8 cellular contexts compared by ENCODE assay signal in the genomic region with DNA sequence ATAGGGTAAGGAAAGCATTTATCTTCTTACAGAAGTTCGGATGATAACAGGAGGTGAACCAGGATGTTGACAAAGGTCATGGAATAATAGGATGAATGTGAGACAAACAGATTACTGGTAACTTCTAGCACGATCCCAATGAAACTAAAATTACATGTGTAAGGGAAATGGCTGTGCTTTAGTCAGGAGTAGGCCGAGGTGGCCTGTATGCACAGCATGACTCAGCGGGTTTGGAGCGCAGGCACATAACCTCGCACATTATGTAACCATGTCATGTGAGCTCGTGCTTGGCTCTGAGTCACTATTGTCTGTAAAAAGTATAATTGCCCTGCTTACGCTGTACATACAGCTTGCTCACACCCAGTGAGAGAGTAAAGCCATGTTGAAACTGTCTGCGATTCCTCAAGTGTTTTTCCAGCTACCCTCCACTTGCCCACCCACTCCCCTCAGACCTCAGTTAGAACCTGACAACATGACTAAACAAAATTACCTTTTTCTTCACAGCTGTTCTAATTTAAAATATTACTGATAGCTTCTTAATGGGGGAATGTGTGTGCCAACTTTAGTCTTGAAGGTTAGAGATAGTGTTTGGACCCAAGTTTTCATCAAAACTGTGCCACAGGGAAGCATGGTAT. TPM values are rescaled to one million over a fixed set of nuclear protein-coding genes. Genes with fewer than 3 reads are reported as not detected.
DNase-seq lines count a peak whose midpoint lies in the region; ATAC-seq and TF ChIP-seq lines count a peak whose summit lies in the region.

No MANE protein-coding gene starts in this region.

- peaks cover 17% of the 10 kb centered on the region for H3K4me1 Mint-ChIP-seq in activated T-cell treated with anti-CD3 and anti-CD28 coated beads, Interleukin-2, amount 50 U/mL, for 4 hours (ENCODE audit: low read depth)

- in situ Hi-C loops in G401 (cut with HindIII; ENCODE audit: low sequenced_read_pairs): no loop called here

- TF ChIP-seq CTCF in BJ (IDR thresholded peaks at IDR 0.05; ENCODE audit: insufficient read depth, low read depth, low read length): no peak

- no peak overlapping the region for H3K4me3 Mint-ChIP-seq in activated T-cell treated with anti-CD3 and anti-CD28 coated beads, Interleukin-2, amount 50 U/mL, for 4 hours

- H3K27me3 Mint-ChIP-seq in activated T-cell treated with anti-CD3 and anti-CD28 coated beads, Interleukin-2, amount 50 U/mL, for 4 hours (ENCODE audit: low read depth): no peaks in the 10 kb centered on the region

- POLR2A ChIA-PET in BJ (lab: Charles Lee): no interaction called here

- ATAC-seq in activated T-cell treated with anti-CD3 and anti-CD28 coated beads, Interleukin-2, amount 50 U/mL, for 4 hours: no peak
- no peak for ATAC-seq in HG02763 (IDR thresholded peaks at IDR 0.05; ENCODE audit: unreplicated experiment)

- no peaks in the 10 kb centered on the region for H3K27me3 ChIP-seq in BJ (ENCODE audit: control insufficient read depth, insufficient read depth, low read length)

- peaks cover 7% of the 10 kb centered on the region for H3K9me3 Mint-ChIP-seq in activated T-cell treated with anti-CD3 and anti-CD28 coated beads, Interleukin-2, amount 50 U/mL, for 4 hours

- peak; percentile 84 for DNase-seq in BJ (ENCODE audit: low read depth)
- DNase-seq in HT1080 (ENCODE audit: low read depth): peak; percentile 95
- DNase-seq in astrocyte of the hippocampus (ENCODE audit: low read depth, low spot score): peak; percentile 43
- peak; percentile 27 to 87 for DNase-seq in lung microvascular endothelial cell (ENCODE audit: low read depth in 2 of 2)
- no peak for DNase-seq in G401 (ENCODE audit: low spot score)
- DNase-seq in HT-29 (ENCODE audit: low spot score): no peak
- no peak for DNase-seq in activated T-cell treated with anti-CD3 and anti-CD28 coated beads, Interleukin-2, amount 50 U/mL, for 4 hours

- CTCF ChIA-PET in BJ (lab: Yijun Ruan, JAX): interaction anchor here (0.6 to 1.4 kb wide), 3 partner anchors 8 to 1602 kb away, joined by 3 to 4 read pairs (median 3); partner anchors contain the start of gene CYB5R4

- H3K36me3 ChIP-seq in BJ (ENCODE audit: control insufficient read depth, insufficient read depth, low read length): peaks cover 1% of the 10 kb centered on the region; the same call in 1 of the 2 replicates

- no peak overlapping the region for H3K4me3 ChIP-seq in BJ (ENCODE audit: low read depth, low read length)

- peaks cover 40% of the 10 kb centered on the region for H3K36me3 Mint-ChIP-seq in activated T-cell treated with anti-CD3 and anti-CD28 coated beads, Interleukin-2, amount 50 U/mL, for 4 hours (ENCODE audit: insufficient read depth)

RNA-seq across cellular contexts. Expression of gene CYB5R4, which starts 8.2 kb away (rescaled TPM):
- polyA plus RNA-seq in BJ (2011; rRNA removed): 2.7 and 7.5 TPM in 2 replicates
- polyA minus RNA-seq in BJ (2011; rRNA and poly(A)+ RNA removed): 1.4 and 3.8 TPM in 2 replicates
- 9.4 and 14.9 TPM in 2 replicates for total RNA-seq in HT1080 (2014; rRNA removed; shearing (Covaris generic))
- 14.3 and 22.2 TPM in 2 replicates for polyA plus RNA-seq in HT1080 (2015; cell fraction: cytosol; rRNA removed)
- 5.8 and 6.6 TPM in 2 replicates for polyA plus RNA-seq in HT1080 (2015; cell fraction: nucleus; rRNA removed)
- 2.2 TPM in 2 replicates for total RNA-seq in lung microvascular endothelial cell
- total RNA-seq in G401 (2014; rRNA removed; shearing (Covaris generic)): 6.6 and 7.5 TPM in 2 replicates
- 5.5 and 7.8 TPM in 2 replicates for total RNA-seq in HT-29 (2014; rRNA removed; shearing (Covaris generic))
- 10 to 100 TPM; 25.8 to 30.9 (median 27.7) TPM for total RNA-seq in activated T-cell treated with anti-CD3 and anti-CD28 coated beads, Interleukin-2, amount 50 U/mL, for 4 hours

RNA-seq across cellular contexts. Expression of gene RIPPLY2, which starts 14.5 kb away (rescaled TPM):
- polyA plus RNA-seq in BJ (2011; rRNA removed): not detected in 2 replicates
- not detected in 2 replicates for polyA minus RNA-seq in BJ (2011; rRNA and poly(A)+ RNA removed)
- not detected in 2 replicates for total RNA-seq in HT1080 (2014; rRNA removed; shearing (Covaris generic))
- polyA plus RNA-seq in HT1080 (2015; cell fraction: cytosol; rRNA removed): not detected in 2 replicates
- 0.07 TPM in 1 of 2 replicates, not detected in the other for polyA plus RNA-seq in HT1080 (2015; cell fraction: nucleus; rRNA removed)
- total RNA-seq in lung microvascular endothelial cell: 0.22 and 0.40 TPM in 2 replicates
- total RNA-seq in G401 (2014; rRNA removed; shearing (Covaris generic)): not detected in 2 replicates
- not detected in 2 replicates for total RNA-seq in HT-29 (2014; rRNA removed; shearing (Covaris generic))
- not detected for total RNA-seq in activated T-cell treated with anti-CD3 and anti-CD28 coated beads, Interleukin-2, amount 50 U/mL, for 4 hours

Comparison
In these comparisons a context has a peak if more than half of its experiments do, and no peak if none do; other contexts are left out.
1. DNase-seq: peak in BJ (single experiment), HT1080 (single experiment), astrocyte of the hippocampus (single experiment) and lung microvascular endothelial cell (2 of 2); none in G401 (single experiment), HT-29 (single experiment) and activated T-cell treated with anti-CD3 and anti-CD28 coated beads, Interleukin-2, amount 50 U/mL, for 4 hours (single experiment).